21 cellular contexts compared by ENCODE assay signal in genomic region chr1:109229531-109230127, GRCh38. TPM values are rescaled to one million over a fixed set of nuclear protein-coding genes. Genes with fewer than 3 reads are reported as not detected.
A peak's percentile ranks its signal among the peaks of the same experiment; 100 is the strongest.
DNase-seq lines count a peak whose midpoint lies in the region; ATAC-seq and TF ChIP-seq lines count a peak whose summit lies in the region.
"Had no signal": no experiment of that assay in that cellular context is flagged by ENCODE, and none has a peak within 500 bp of the region (broad histone marks: within the 10 kb centered on the region; RNA-seq: fewer than 3 reads in every experiment).

No MANE protein-coding gene starts in this region.

- H3K4me2 ChIP-seq in IMR-90 (ENCODE audit: low read depth, low read length), result no peak overlapping the region

- TF ChIP-seq RAD21 in IMR-90 (IDR thresholded peaks at IDR 0.05; ENCODE audit: low read length), result no peak

- H3K4me3 ChIP-seq in IMR-90 (ENCODE audit: insufficient read depth, low read depth, low read length) (no peak overlapping the region), SK-N-MC (no peak overlapping the region), iPS-15b (ENCODE audit: low read depth, low read length) (peak overlapping the region; percentile 30), coronary artery (no peak overlapping the region)

- H3K56ac ChIP-seq in IMR-90 (ENCODE audit: extremely low read depth, insufficient read depth, low read length), result no peak overlapping the region

- H2BK120ac ChIP-seq in IMR-90 (ENCODE audit: low read depth, low read length), result no peak overlapping the region

- 0 out of 3 replicates have a peak overlapping the region, but pooled peaks have one; percentile 7 for H2BK15ac ChIP-seq in IMR-90 (ENCODE audit: low read depth, low read length)

- H3K9ac ChIP-seq in IMR-90 (ENCODE audit: low read depth, low read length), result no peak overlapping the region
- H3K9ac ChIP-seq in SK-N-MC (ENCODE audit: insufficient read length), result no peak overlapping the region
- H3K9ac ChIP-seq in iPS-15b (ENCODE audit: low read depth, low read length), result no peak overlapping the region
- H3K9ac ChIP-seq: parathyroid adenoma had no signal

- H3K27ac ChIP-seq in IMR-90 (ENCODE audit: insufficient read depth, low read length), result no peak overlapping the region; the same call in 1 of the 2 replicates
- H3K27ac ChIP-seq in SK-N-MC, result 0 out of 2 replicates have a peak overlapping the region, but pooled peaks have one; percentile 13
- no peak overlapping the region for H3K27ac ChIP-seq in coronary artery
- H3K27ac ChIP-seq: parathyroid adenoma had no signal

- no peak overlapping the region for H4K91ac ChIP-seq in IMR-90 (ENCODE audit: insufficient read depth, low read depth, low read length)

- H4K8ac ChIP-seq in IMR-90 (ENCODE audit: low read depth in 2 of 2, low read length in 2 of 2), result no peak overlapping the region

- WGBS in IMR-90 (ENCODE audit: extremely low coverage in 2 of 2, insufficient read length in 1 of 2), 2 experiments, result 94% methylated on average over 3 of the region's 13 CpGs; no CpG with 5 or more reads in 1 of the 2 experiments

- no peak overlapping the region for H3K18ac ChIP-seq in IMR-90 (ENCODE audit: low read depth, low read length)

- peak overlapping the region; percentile 89 for H2BK5ac ChIP-seq in IMR-90 (ENCODE audit: low read depth, low read length, poor library complexity, severe bottlenecking)

- H3K36me3 Mint-ChIP-seq in activated CD4-positive, alpha-beta memory T cell treated with anti-CD3 and anti-CD28 coated beads for 36 hours, result peaks cover 40% of the 10 kb centered on the region

- in situ Hi-C loops in IMR-90 (cut with MboI; ENCODE audit: low sequenced_read_pairs), result no loop called here

- no peaks in the 10 kb centered on the region for H3K9me3 Mint-ChIP-seq in activated CD4-positive, alpha-beta memory T cell treated with anti-CD3 and anti-CD28 coated beads for 36 hours
- H3K9me3 Mint-ChIP-seq: immature natural killer cell; stimulated activated naive CD8-positive, alpha-beta T cell treated with anti-CD3 and anti-CD28 coated beads, Interleukin-15, Interleukin-2, amounts not matched to agents 100 ng/mL and 50 ng/mL, for 24 hours had no signal

- H3K4me1 ChIP-seq in IMR-90 (ENCODE audit: control insufficient read depth, insufficient read depth, low read length), result peaks cover 17% of the 10 kb centered on the region
- peaks cover 35% of the 10 kb centered on the region for H3K4me1 ChIP-seq in iPS-15b (ENCODE audit: control insufficient read depth, insufficient read depth, low read length)

- no TSS peak for BruUV-seq in IMR-90 (replicated peaks; lab: Mats Ljungman, UMichigan)

- CTCF ChIA-PET in IMR-90 (lab: Yijun Ruan, JAX), result no interaction called here
- CTCF ChIA-PET in activated CD4-positive, alpha-beta memory T cell treated with anti-CD3 and anti-CD28 coated beads for 36 hours (lab: Charles Lee), result no interaction called here

- H3K27me3 ChIP-seq in IMR-90 (ENCODE audit: control insufficient read depth, insufficient read depth, low read length) (no peaks in the 10 kb centered on the region), iPS-15b (ENCODE audit: control insufficient read depth, insufficient read depth, low read length) (no peaks in the 10 kb centered on the region)

- intact Hi-C loops in IMR-90 (cut with micrococcal nuclease), result loop anchor here (2.0 kb wide), 1 partner anchor 15 kb away; no protein-coding TSS in a partner anchor
- intact Hi-C loops in activated CD4-positive, alpha-beta memory T cell treated with anti-CD3 and anti-CD28 coated beads for 36 hours (cut with micrococcal nuclease), result no loop called here

- peak overlapping the region; percentile 23 for H2AFZ ChIP-seq in IMR-90 (replicated peaks; ENCODE audit: low read length, poor library complexity)
- H2AFZ ChIP-seq: parathyroid adenoma had no signal

- H2BK20ac ChIP-seq in IMR-90 (ENCODE audit: low read depth, low read length), result no peak overlapping the region

- H3K14ac ChIP-seq in IMR-90 (replicated peaks; ENCODE audit: low read depth, low read length), result peak overlapping the region; percentile 18; the same call in 1 of the 2 replicates

- ATAC-seq in IMR-90 (ENCODE audit: low read depth), result no peak

- H3K9me3 ChIP-seq in IMR-90 (ENCODE audit: control insufficient read depth, insufficient read depth, low read length) (no peaks in the 10 kb centered on the region), SK-N-MC (ENCODE audit: low read depth, low read length) (no peaks in the 10 kb centered on the region), iPS-15b (ENCODE audit: control insufficient read depth, insufficient read depth, low read length) (no peaks in the 10 kb centered on the region)

- no peak overlapping the region for H3K4ac ChIP-seq in IMR-90 (ENCODE audit: low read depth, low read length)

- peaks cover 10% of the 10 kb centered on the region for H3K4me1 Mint-ChIP-seq in activated CD4-positive, alpha-beta memory T cell treated with anti-CD3 and anti-CD28 coated beads for 36 hours (ENCODE audit: low read depth)

- H2AK9ac ChIP-seq in IMR-90 (replicated peaks; ENCODE audit: low read depth, low read length, poor library complexity), result no peak overlapping the region

- 0 out of 2 replicates have a peak overlapping the region, but pooled peaks have one; percentile 31 for H3K23ac ChIP-seq in IMR-90 (ENCODE audit: low read depth, low read length)

- H3K27me3 Mint-ChIP-seq in activated CD4-positive, alpha-beta memory T cell treated with anti-CD3 and anti-CD28 coated beads for 36 hours, result no peaks in the 10 kb centered on the region
- H3K27me3 Mint-ChIP-seq: stimulated activated naive CD8-positive, alpha-beta T cell treated with anti-CD3 and anti-CD28 coated beads, Interleukin-15, Interleukin-2, amounts not matched to agents 100 ng/mL and 50 ng/mL, for 24 hours had no signal

- DNase-seq in IMR-90, result no peak
- DNase-seq in SK-N-MC (ENCODE audit: low read depth, low spot score), result no peak
- DNase-seq in retina, result peak; percentile 85
- no peak for DNase-seq in coronary artery (ENCODE audit: low spot score)
- DNase-seq in activated CD4-positive, alpha-beta memory T cell treated with anti-CD3 and anti-CD28 coated beads for 36 hours, result no peak
- no peak for DNase-seq in SKM-1 treated with dmso at 0.1 percent for 144 hours (lab: John Stamatoyannopoulos, UW; ENCODE audit: unreplicated experiment)
- DNase-seq in activated CD4-positive, alpha-beta T cell treated with anti-CD3 and anti-CD28 coated beads for 48 hours, result no peak
- DNase-seq: activated CD4-positive, CD25-positive, alpha-beta regulatory T cell treated with anti-CD3 and anti-CD28 coated beads, Interleukin-2, amount 50 U/mL, for 72 hours; activated CD8-positive, alpha-beta memory T cell treated with anti-CD3 and anti-CD28 coated beads, Interleukin-2, amount 50 U/mL, for 48 hours; activated naive CD4-positive, alpha-beta T cell; DMS79 treated with DMSO at 0.1 percent for 48 hours; GOT3; immature natural killer cell; KBM-7; midbrain; NCI-H1105; NCI-H82; T-helper 1 cell had no signal

- H3K9me1 ChIP-seq in IMR-90 (ENCODE audit: insufficient read depth, low read length), result peaks cover 13% of the 10 kb centered on the region

- H3K27ac Mint-ChIP-seq in activated CD4-positive, alpha-beta memory T cell treated with anti-CD3 and anti-CD28 coated beads for 36 hours, result no peak overlapping the region

- POLR2A ChIA-PET in IMR-90 (lab: Charles Lee; ENCODE audit: unreplicated experiment), result no interaction called here
- POLR2A ChIA-PET in activated CD4-positive, alpha-beta memory T cell treated with anti-CD3 and anti-CD28 coated beads for 36 hours (lab: Charles Lee), result no interaction called here

- H2AK5ac ChIP-seq in IMR-90 (ENCODE audit: low read depth, low read length), result peak overlapping the region; percentile 54; the same call in 1 of the 2 replicates

- H3K36me3 ChIP-seq in IMR-90 (ENCODE audit: control insufficient read depth, insufficient read depth, low read length), result peaks cover 44% of the 10 kb centered on the region
- H3K36me3 ChIP-seq in SK-N-MC (ENCODE audit: insufficient read depth, low read length), result peaks cover 88% of the 10 kb centered on the region
- peaks cover 19% of the 10 kb centered on the region for H3K36me3 ChIP-seq in iPS-15b (ENCODE audit: control insufficient read depth, insufficient read depth, low read length)

- no peak overlapping the region for H3K4me3 Mint-ChIP-seq in activated CD4-positive, alpha-beta memory T cell treated with anti-CD3 and anti-CD28 coated beads for 36 hours
- H3K4me3 Mint-ChIP-seq: immature natural killer cell; stimulated activated naive CD8-positive, alpha-beta T cell treated with anti-CD3 and anti-CD28 coated beads, Interleukin-15, Interleukin-2, amounts not matched to agents 100 ng/mL and 50 ng/mL, for 24 hours had no signal

- no peak for TF ChIP-seq POLR2A in IMR-90 (IDR thresholded peaks at IDR 0.05; ENCODE audit: low read depth, low read length)

- H4K20me1 ChIP-seq in IMR-90 (ENCODE audit: insufficient read depth, low read length), result peaks cover 71% of the 10 kb centered on the region

- H4K5ac ChIP-seq in IMR-90 (ENCODE audit: low read depth, low read length), result no peak overlapping the region

- peaks cover 31 to 86% of the 10 kb centered on the region in 2 experiments for H3K79me1 ChIP-seq in IMR-90 (ENCODE audit: low read depth in 1 of 2, low read length in 2 of 2)

- TF ChIP-seq CTCF in IMR-90 (conservative IDR thresholded peaks at IDR 0.05; ENCODE audit: low read depth, low read length) (no peak), coronary artery (IDR thresholded peaks at IDR 0.05) (no peak)

- dilution Hi-C loops in IMR-90 (cut with HindIII; ENCODE audit: low sequenced_read_pairs, unreplicated experiment), result no loop called here

TF ChIP-seq in IMR-90, 13 proteins besides CTCF, POLR2A, EP300 and RAD21:
- TF ChIP-seq MAZ (IDR thresholded peaks at IDR 0.05; ENCODE audit: borderline replicate concordance, low read depth, low read length) (no peak), NFE2L2 (IDR thresholded peaks at IDR 0.05; ENCODE audit: low read depth, low read length) (no peak), FOS (IDR thresholded peaks at IDR 0.05; ENCODE audit: low read depth, low read length) (no peak)
TF ChIP-seq in IMR-90: peak in this region for 0.

RNA-seq across cellular contexts. Expression of gene SARS1, which starts 15.9 kb away (rescaled TPM):
- total RNA-seq in IMR-90 (2012; rRNA removed), result 348 and 373 TPM in 2 replicates
- polyA plus RNA-seq in IMR-90 (2012; rRNA removed), result 214 and 231 TPM in 2 replicates
- 117 and 193 TPM in 2 replicates for polyA plus RNA-seq in IMR-90 (2012; cell fraction: cytosol; rRNA removed)
- 152 and 416 TPM in 2 replicates for polyA plus RNA-seq in IMR-90 (2012; cell fraction: nucleus; rRNA removed; ENCODE audit: low replicate concordance)
- 100 to 1,000 TPM; 245 to 251 TPM for total RNA-seq in activated CD4-positive, alpha-beta memory T cell treated with anti-CD3 and anti-CD28 coated beads for 36 hours

RNA-seq across cellular contexts. Expression of gene CELSR2, which starts 19.7 kb away (rescaled TPM):
- 1.1 and 1.3 TPM in 2 replicates for total RNA-seq in IMR-90 (2012; rRNA removed)
- polyA plus RNA-seq in IMR-90 (2012; rRNA removed), result 5.0 and 5.3 TPM in 2 replicates
- polyA plus RNA-seq in IMR-90 (2012; cell fraction: cytosol; rRNA removed), result 2.5 and 5.4 TPM in 2 replicates
- 10.8 and 19.0 TPM in 2 replicates for polyA plus RNA-seq in IMR-90 (2012; cell fraction: nucleus; rRNA removed; ENCODE audit: low replicate concordance)
- total RNA-seq in activated CD4-positive, alpha-beta memory T cell treated with anti-CD3 and anti-CD28 coated beads for 36 hours, result 1 to 10 TPM; 1.0 to 1.3 TPM

RNA-seq across cellular contexts. Expression of gene PSRC1, which starts 53.3 kb away (rescaled TPM):
- total RNA-seq in IMR-90 (2012; rRNA removed), result 34.6 and 36.4 TPM in 2 replicates
- 40.3 and 42.1 TPM in 2 replicates for polyA plus RNA-seq in IMR-90 (2012; rRNA removed)
- 20.2 and 35.7 TPM in 2 replicates for polyA plus RNA-seq in IMR-90 (2012; cell fraction: cytosol; rRNA removed)
- 123 and 134 TPM in 2 replicates for polyA plus RNA-seq in IMR-90 (2012; cell fraction: nucleus; rRNA removed; ENCODE audit: low replicate concordance)
- total RNA-seq in activated CD4-positive, alpha-beta memory T cell treated with anti-CD3 and anti-CD28 coated beads for 36 hours, result 10 to 100 TPM; 14.9 to 16.3 TPM
